Comparison of ENCODE assay signal across 8 cellular contexts in genomic region chr17:17681744-17682292, GRCh38. TPM values are rescaled to one million over a fixed set of nuclear protein-coding genes. Genes with fewer than 3 reads are reported as not detected.
DNase-seq lines count a peak whose midpoint lies in the region; ATAC-seq, FAIRE-seq and TF ChIP-seq lines count a peak whose summit lies in the region.

No MANE protein-coding gene starts in this region.

- intact Hi-C loops in PC-9 (cut with micrococcal nuclease; ENCODE audit: unreplicated experiment), result loop anchor here (1.0 to 2.0 kb wide), 5 partner anchors 92 to 351 kb away; no protein-coding TSS in a partner anchor

- H3K4me2 ChIP-seq in PC-9 (peak overlapping the region; percentile 95), astrocyte (ENCODE audit: low read length) (peak overlapping the region; percentile 93)

- peak overlapping the region; percentile 53 for H3K27ac Mint-ChIP-seq in astrocyte (ENCODE audit: unreplicated experiment)

- CTCF ChIA-PET in PC-9 (lab: Charles Lee), result interaction anchor here (0.6 to 1.0 kb wide), 4 partner anchors 30 to 238 kb away, joined by 3 to 6 read pairs (median 4); no protein-coding TSS in a partner anchor

- BruUV-seq in PC-9 (replicated peaks; lab: Mats Ljungman, UMichigan), result no TSS peak

- peaks cover 48% of the 10 kb centered on the region for H3K4me1 ChIP-seq in PC-9 (replicated peaks; ENCODE audit: insufficient read depth)
- H3K4me1 ChIP-seq in astrocyte (ENCODE audit: insufficient read depth, low read length), result peaks cover 30% of the 10 kb centered on the region
- H3K4me1 ChIP-seq in iPS-18a (ENCODE audit: control insufficient read depth, low read depth, low read length), result peaks cover 14% of the 10 kb centered on the region

- H2AFZ ChIP-seq in PC-9 (peak overlapping the region; percentile 81), astrocyte (ENCODE audit: low read depth, low read length) (peak overlapping the region; percentile 45)

- peaks cover 24% of the 10 kb centered on the region for H3K4me1 Mint-ChIP-seq in astrocyte (ENCODE audit: low read depth, unreplicated experiment)

- POLR2A ChIA-PET in PC-9 (lab: Charles Lee; ENCODE audit: unreplicated experiment), result interaction anchor here (0.6 to 0.7 kb wide), 2 partner anchors 56 to 777 kb away, joined by 4 to 24 read pairs; no protein-coding TSS in a partner anchor

- H3K9me2 ChIP-seq in PC-9 (ENCODE audit: insufficient read depth), result no peaks in the 10 kb centered on the region

- TF ChIP-seq CTCF in PC-9 (conservative IDR thresholded peaks at IDR 0.05) (no peak), astrocyte (IDR thresholded peaks at IDR 0.05; ENCODE audit: insufficient read depth, low read depth, low read length) (no peak)

- H3K36me3 ChIP-seq in PC-9 (ENCODE audit: low read depth), result no peaks in the 10 kb centered on the region
- no peaks in the 10 kb centered on the region for H3K36me3 ChIP-seq in astrocyte (ENCODE audit: insufficient read depth, low read length)
- H3K36me3 ChIP-seq in iPS-18a (ENCODE audit: control insufficient read depth, low read depth, low read length), result no peaks in the 10 kb centered on the region

- H3K27ac ChIP-seq in PC-9 (peak overlapping the region; percentile 64), astrocyte (ENCODE audit: low read depth, low read length) (peak overlapping the region; percentile 91), iPS-18a (ENCODE audit: low read length) (no peak overlapping the region)

- H3K27me3 Mint-ChIP-seq in astrocyte (ENCODE audit: low read depth, unreplicated experiment), result peaks cover 16% of the 10 kb centered on the region

- H3K36me3 Mint-ChIP-seq in astrocyte (ENCODE audit: low read depth, unreplicated experiment), result no peaks in the 10 kb centered on the region

- H3K4me3 Mint-ChIP-seq in astrocyte (ENCODE audit: unreplicated experiment), result peak overlapping the region; percentile 84

- no peak for FAIRE-seq in astrocyte (lab: Jason Lieb, UNC)

- H3K4me3 ChIP-seq in PC-9 (peak overlapping the region; percentile 73), astrocyte (ENCODE audit: insufficient read depth, low read depth, low read length) (peak overlapping the region; percentile 63), iPS-18a (ENCODE audit: low read length) (peak overlapping the region; percentile 60)

- peaks cover 39% of the 10 kb centered on the region for H3F3A ChIP-seq in PC-9 (ENCODE audit: insufficient read depth, low read depth)

- H3K9ac ChIP-seq in astrocyte (ENCODE audit: low read length), result peak overlapping the region; percentile 94
- peak overlapping the region; percentile 30 for H3K9ac ChIP-seq in iPS-18a (ENCODE audit: low read length)

- no peaks in the 10 kb centered on the region for H3K9me3 Mint-ChIP-seq in astrocyte (ENCODE audit: unreplicated experiment)

- H4K20me1 ChIP-seq in PC-9 (ENCODE audit: insufficient read depth), result no peaks in the 10 kb centered on the region
- H4K20me1 ChIP-seq in astrocyte (ENCODE audit: insufficient read depth, low read length), result peaks cover 41% of the 10 kb centered on the region

- H3K79me2 ChIP-seq in PC-9 (ENCODE audit: low read depth) (peaks cover 49% of the 10 kb centered on the region), astrocyte (ENCODE audit: insufficient read depth, low read length) (peaks cover 52% of the 10 kb centered on the region)

- H3K9me3 ChIP-seq in PC-9 (ENCODE audit: insufficient read depth, low read depth) (no peaks in the 10 kb centered on the region), astrocyte (ENCODE audit: insufficient read depth, low read depth, low read length) (no peaks in the 10 kb centered on the region), iPS-18a (ENCODE audit: control insufficient read depth, low read depth, low read length) (no peaks in the 10 kb centered on the region)

- DNase-seq in EH (ENCODE audit: low read depth) (peak; percentile 34), PC-9 (peak in 1 of 2 experiments; percentile 22), astrocyte (ENCODE audit: low read depth) (no peak), superior temporal gyrus (ENCODE audit: extremely low spot score) (no peak), HuH-7 (ENCODE audit: low spot score) (no peak)
- peak; percentile 16 for DNase-seq in stimulated activated CD4-positive, alpha-beta T cell treated with anti-CD3 and anti-CD28 coated beads, Interleukin-1b, Interleukin-23, amount 100 ng/mL, for 48 hours

- no peaks in the 10 kb centered on the region for H3K27me3 ChIP-seq in PC-9 (ENCODE audit: insufficient read depth, low read depth)
- no peaks in the 10 kb centered on the region for H3K27me3 ChIP-seq in astrocyte (ENCODE audit: insufficient read depth, low read length)
- peaks cover 94% of the 10 kb centered on the region for H3K27me3 ChIP-seq in iPS-18a (ENCODE audit: control insufficient read depth, insufficient read depth, low read length)

- ATAC-seq in GM21737 (IDR thresholded peaks at IDR 0.05; ENCODE audit: unreplicated experiment), result peak; percentile 21

RNA-seq across cellular contexts. Expression of gene RAI1, which starts 0.6 kb away (rescaled TPM):
- total RNA-seq in PC-9 (2021), result 86.3 and 92.9 TPM in 2 replicates
- 39.1 and 39.8 TPM in 2 replicates for total RNA-seq in astrocyte

Comparison
In these comparisons a context has a peak if more than half of its experiments do, and no peak if none do; other contexts are left out.
1. DNase-seq: peak in EH (single experiment) and stimulated activated CD4-positive, alpha-beta T cell treated with anti-CD3 and anti-CD28 coated beads, Interleukin-1b, Interleukin-23, amount 100 ng/mL, for 48 hours (single experiment); none in astrocyte (single experiment), superior temporal gyrus (single experiment) and HuH-7 (single experiment).
2. Peak in every context shown above with its lines, with median percentiles within 50 percentile points of each other: H3K4me3 ChIP-seq.